Comparison of ENCODE assay signal across 8 cellular contexts in genomic region chr11:65117206-65118096, GRCh38. TPM values are rescaled to one million over a fixed set of nuclear protein-coding genes. Genes with fewer than 3 reads are reported as not detected.
DNase-seq lines count a peak whose midpoint lies in the region; ATAC-seq and TF ChIP-seq lines count a peak whose summit lies in the region.

Gene ZNHIT2 (minus strand): TSS chr11:65117701. CDS start chr11:65117653, 48 bp downstream.

- ATAC-seq in GM21529 (IDR thresholded peaks at IDR 0.05; ENCODE audit: unreplicated experiment) = peak; percentile 48
- ATAC-seq in mucosa of descending colon = peak; percentile 83

- TF ChIP-seq CTCF in epithelial cell of esophagus (IDR thresholded peaks at IDR 0.05; ENCODE audit: insufficient read depth, low read depth, low read length, missing control alignments) (peak; percentile 88), mucosa of descending colon (IDR thresholded peaks at IDR 0.05) (peak; percentile 96)

- peak; percentile 82 for TF ChIP-seq RAD21 in Ishikawa (IDR thresholded peaks at IDR 0.05; ENCODE audit: low read depth)

- H3K4me3 ChIP-seq in epithelial cell of esophagus (ENCODE audit: low read length) (peak within 1 kb of the TSS; percentile 69), mucosa of descending colon (peak within 1 kb of the TSS; percentile 78)

- DNase-seq in DMS153 treated with DMSO at 0.1 percent for 48 hours (lab: John Stamatoyannopoulos, UW; ENCODE audit: unreplicated experiment) (peak; percentile 99), OCI-M2 (lab: John Stamatoyannopoulos, UW; ENCODE audit: unreplicated experiment) (peak; percentile 88), activated T-cell treated with anti-CD3 and anti-CD28 coated beads for 48 hours (ENCODE audit: low read depth) (peak; percentile 100), epithelial cell of esophagus (ENCODE audit: low read depth) (peak; percentile 99), mucosa of descending colon (peak; percentile 100)
- DNase-seq in stimulated activated CD8-positive, alpha-beta memory T cell treated with anti-CD3 and anti-CD28 coated beads, Interleukin-4, amount 100 ng/mL, for 4 hours (ENCODE audit: low read depth in 2 of 2, low spot score in 1 of 2) = peak; percentile 100

- intact Hi-C loops in mucosa of descending colon (cut with DNase I, micrococcal nuclease) = no loop called here

- H3K4me1 ChIP-seq in mucosa of descending colon (ENCODE audit: low read depth) = peaks cover 34% of the 10 kb centered on the region

- no peaks in the 10 kb centered on the region for H3K9me3 ChIP-seq in mucosa of descending colon

- TF ChIP-seq EP300 in Ishikawa (IDR thresholded peaks at IDR 0.05; ENCODE audit: borderline replicate concordance) = no peak; the same call in 1 of the 2 replicates

- H3K36me3 ChIP-seq in mucosa of descending colon (ENCODE audit: low read depth) = peaks cover 5% of the 10 kb centered on the region

TF ChIP-seq in Ishikawa, 13 proteins besides CTCF, POLR2A, EP300 and RAD21:
- TF ChIP-seq TCF12 (IDR thresholded peaks at IDR 0.05; ENCODE audit: low read depth) (peak; percentile 77), TAF1 (IDR thresholded peaks at IDR 0.05; ENCODE audit: low read depth) (peak; percentile 86), NFIC (IDR thresholded peaks at IDR 0.05) (no peak), FOXM1 (IDR thresholded peaks at IDR 0.05; ENCODE audit: borderline replicate concordance, low read depth) (no peak), CEBPB (IDR thresholded peaks at IDR 0.05) (peak; percentile 82), YY1 (IDR thresholded peaks at IDR 0.05; ENCODE audit: low read depth) (peak; percentile 64), TEAD4 (IDR thresholded peaks at IDR 0.05) (no peak; the same call in 1 of the 2 replicates), MAX (IDR thresholded peaks at IDR 0.05) (peak; percentile 88), REST (IDR thresholded peaks at IDR 0.05; ENCODE audit: low read depth) (no peak), ZBTB7A (IDR thresholded peaks at IDR 0.05; ENCODE audit: low read depth) (no peak; the same call in 1 of the 2 replicates), EGR1 (IDR thresholded peaks at IDR 0.05) (peak; percentile 83), CREB1 (IDR thresholded peaks at IDR 0.05; ENCODE audit: low read depth) (peak; percentile 85)
- TF ChIP-seq, protein P1, sequence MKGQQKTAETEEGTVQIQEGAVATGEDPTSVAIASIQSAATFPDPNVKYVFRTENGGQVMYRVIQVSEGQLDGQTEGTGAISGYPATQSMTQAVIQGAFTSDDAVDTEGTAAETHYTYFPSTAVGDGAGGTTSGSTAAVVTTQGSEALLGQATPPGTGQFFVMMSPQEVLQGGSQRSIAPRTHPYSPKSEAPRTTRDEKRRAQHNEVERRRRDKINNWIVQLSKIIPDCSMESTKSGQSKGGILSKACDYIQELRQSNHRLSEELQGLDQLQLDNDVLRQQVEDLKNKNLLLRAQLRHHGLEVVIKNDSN (IDR thresholded peaks at IDR 0.05) = no peak; the same call in none of the 2 replicates

RNA-seq across cellular contexts. Expression of gene ZNHIT2, which starts in this region (rescaled TPM):
- total RNA-seq in mucosa of descending colon = 1 to 10 TPM; 5.1 to 8.3 (median 6.0) TPM

Comparison
In these comparisons a context has a peak if more than half of its experiments do, and no peak if none do; other contexts are left out.
1. Peak in every context shown above with its lines: DNase-seq, ATAC-seq and H3K4me3 ChIP-seq.